Comparison of ENCODE assay signal across 23 cellular contexts in the genomic region with DNA sequence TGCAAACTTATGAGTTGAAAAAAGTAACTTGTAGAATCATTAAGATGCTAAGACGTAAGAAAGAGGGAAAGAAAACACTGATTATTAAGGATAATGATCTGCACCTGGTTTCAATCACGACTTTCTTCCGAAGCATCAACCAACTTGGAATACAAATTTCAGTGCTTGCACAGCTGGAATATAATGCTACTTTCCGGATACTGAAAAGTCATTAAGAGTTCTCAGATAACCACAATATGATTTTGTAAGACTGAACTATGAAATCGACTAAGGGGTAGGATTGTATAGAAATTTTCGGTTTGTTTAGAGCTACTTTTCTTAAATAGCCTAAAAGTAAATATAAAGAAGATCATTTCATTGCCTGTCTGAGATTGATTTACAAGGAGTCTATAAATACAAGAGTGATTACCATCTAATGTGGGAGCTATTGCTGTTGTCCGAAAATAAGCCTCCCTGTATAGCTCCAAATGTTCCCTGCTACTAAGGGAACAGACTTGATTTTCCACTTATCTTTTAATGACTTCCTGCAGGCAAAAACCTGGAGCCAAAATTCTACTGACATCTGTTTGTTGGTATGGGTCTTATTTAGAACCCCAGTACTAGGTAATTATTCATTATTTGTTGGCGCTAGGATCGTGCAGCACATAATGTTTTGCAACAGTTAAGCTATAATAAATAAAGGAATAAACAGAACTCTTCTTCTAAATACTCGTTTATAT.
A peak's percentile ranks its signal among the peaks of the same experiment; 100 is the strongest.
DNase-seq lines count a peak whose midpoint lies in the region; ATAC-seq and TF ChIP-seq lines count a peak whose summit lies in the region.
"Had no signal": no experiment of that assay in that cellular context is flagged by ENCODE, and none has a peak within 500 bp of the region (broad histone marks: within the 10 kb centered on the region; RNA-seq: fewer than 3 reads in every experiment).

No MANE protein-coding gene starts in this region.

- H3K36me3 Mint-ChIP-seq in MCF 10A (ENCODE audit: insufficient read depth, unreplicated experiment): no peaks in the 10 kb centered on the region
- H3K36me3 Mint-ChIP-seq: CD4-positive, CD25-positive, alpha-beta regulatory T cell; IgD-negative memory B cell had no signal

- no peak for ATAC-seq in HG03342 (IDR thresholded peaks at IDR 0.05; ENCODE audit: unreplicated experiment)
- no peak for ATAC-seq in GM18861 (IDR thresholded peaks at IDR 0.05; ENCODE audit: unreplicated experiment)
- ATAC-seq: activated naive CD8-positive, alpha-beta T cell treated with anti-CD3 and anti-CD28 coated beads, Interleukin-2, amount 50 U/mL, for 24 hours; body of pancreas; GM12878; left cardiac atrium; natural killer cell; Right ventricle myocardium inferior had no signal

- no peak overlapping the region for H3K4me3 ChIP-seq in BJ (ENCODE audit: low read depth, low read length)
- H3K4me3 ChIP-seq: body of pancreas, esophagus squamous epithelium, GM12878, sigmoid colon, uterus had no signal

- BruUV-seq in MCF 10A (replicated peaks; lab: Mats Ljungman, UMichigan): no TSS peak

- H3K9me3 Mint-ChIP-seq in MCF 10A (ENCODE audit: unreplicated experiment): no peaks in the 10 kb centered on the region
- H3K9me3 Mint-ChIP-seq: activated CD4-positive, alpha-beta T cell treated with anti-CD3 and anti-CD28 coated beads, Interleukin-2, amount 10 ng/mL, durations not matched to agents 24 days and 14 days; activated naive CD8-positive, alpha-beta T cell treated with anti-CD3 and anti-CD28 coated beads, Interleukin-2, amount 50 U/mL, for 24 hours had no signal

- no peaks in the 10 kb centered on the region for H3K4me1 Mint-ChIP-seq in MCF 10A (ENCODE audit: insufficient read depth, unreplicated experiment)
- H3K4me1 Mint-ChIP-seq: activated CD4-positive, alpha-beta T cell treated with anti-CD3 and anti-CD28 coated beads, Interleukin-2, amount 10 ng/mL, durations not matched to agents 24 days and 14 days; activated naive CD8-positive, alpha-beta T cell treated with anti-CD3 and anti-CD28 coated beads, Interleukin-2, amount 50 U/mL, for 24 hours; CD4-positive, CD25-positive, alpha-beta regulatory T cell; IgD-negative memory B cell; natural killer cell had no signal

- POLR2A ChIA-PET in BJ (lab: Charles Lee): no interaction called here
- POLR2A ChIA-PET in MCF 10A (lab: Yijun Ruan, JAX): interaction anchor here (0.6 to 0.8 kb wide), 3 partner anchors 29 to 211 kb away, joined by 3 to 4 read pairs (median 3); no protein-coding TSS in a partner anchor

- H3K4me3 Mint-ChIP-seq in MCF 10A (ENCODE audit: unreplicated experiment): no peak overlapping the region
- H3K4me3 Mint-ChIP-seq: activated CD4-positive, alpha-beta T cell treated with anti-CD3 and anti-CD28 coated beads, Interleukin-2, amount 10 ng/mL, durations not matched to agents 24 days and 14 days; activated naive CD8-positive, alpha-beta T cell treated with anti-CD3 and anti-CD28 coated beads, Interleukin-2, amount 50 U/mL, for 24 hours; CD4-positive, CD25-positive, alpha-beta regulatory T cell; IgD-negative memory B cell; natural killer cell had no signal

- H3K36me3 ChIP-seq in BJ (ENCODE audit: control insufficient read depth, insufficient read depth, low read length): no peaks in the 10 kb centered on the region
- H3K36me3 ChIP-seq: esophagus squamous epithelium, sigmoid colon, uterus had no signal

- H3K27ac Mint-ChIP-seq in MCF 10A (ENCODE audit: low read depth, unreplicated experiment): no peak overlapping the region
- H3K27ac Mint-ChIP-seq: activated CD4-positive, alpha-beta T cell treated with anti-CD3 and anti-CD28 coated beads, Interleukin-2, amount 10 ng/mL, durations not matched to agents 24 days and 14 days; activated naive CD8-positive, alpha-beta T cell treated with anti-CD3 and anti-CD28 coated beads, Interleukin-2, amount 50 U/mL, for 24 hours; CD4-positive, CD25-positive, alpha-beta regulatory T cell; IgD-negative memory B cell; natural killer cell had no signal

- CTCF ChIA-PET in BJ (lab: Yijun Ruan, JAX) (no interaction called here), MCF 10A (lab: Yijun Ruan, JAX) (interaction anchor here (0.5 to 0.7 kb wide), 4 partner anchors 142 to 1659 kb away, joined by 3 read pairs; no protein-coding TSS in a partner anchor)

- DNase-seq in BJ (ENCODE audit: low read depth): peak; percentile 20
- peak in 2 of 3 experiments; percentile 66 to 94 for DNase-seq in NCI-H1417 (lab: John Stamatoyannopoulos, UW)
- DNase-seq in NCI-H524 (lab: John Stamatoyannopoulos, UW): peak; percentile 26 to 66
- DNase-seq in fibroblast of peridontal ligament (ENCODE audit: extremely low read depth): peak; percentile 2
- DNase-seq in SKM-1 (lab: John Stamatoyannopoulos, UW; ENCODE audit: unreplicated experiment): no peak
- DNase-seq in MCF 10A (ENCODE audit: unreplicated experiment): no peak
- DNase-seq: activated CD4-positive, alpha-beta T cell treated with anti-CD3 and anti-CD28 coated beads, Interleukin-2, amount 10 ng/mL, durations not matched to agents 24 days and 14 days; activated effector memory CD4-positive, alpha-beta T cell treated with Interleukin-2 at 50 U/mL for 16 hours; activated naive CD8-positive, alpha-beta T cell treated with anti-CD3 and anti-CD28 coated beads, Interleukin-2, amount 50 U/mL, for 24 hours; body of pancreas; CD4-positive, CD25-positive, alpha-beta regulatory T cell; effector memory CD4-positive, alpha-beta T cell; esophagus squamous epithelium; left cardiac atrium; natural killer cell; NCI-H226; sigmoid colon; uterus had no signal

- no peaks in the 10 kb centered on the region for H3K27me3 Mint-ChIP-seq in MCF 10A (ENCODE audit: insufficient read depth, unreplicated experiment)
- H3K27me3 Mint-ChIP-seq: activated CD4-positive, alpha-beta T cell treated with anti-CD3 and anti-CD28 coated beads, Interleukin-2, amount 10 ng/mL, durations not matched to agents 24 days and 14 days; activated naive CD8-positive, alpha-beta T cell treated with anti-CD3 and anti-CD28 coated beads, Interleukin-2, amount 50 U/mL, for 24 hours; CD4-positive, CD25-positive, alpha-beta regulatory T cell; IgD-negative memory B cell had no signal

- no peak for TF ChIP-seq CTCF in BJ (IDR thresholded peaks at IDR 0.05; ENCODE audit: insufficient read depth, low read depth, low read length)
- no peak for TF ChIP-seq CTCF in MCF 10A (IDR thresholded peaks at IDR 0.05; ENCODE audit: unreplicated experiment)

- intact Hi-C loops in MCF 10A (cut with micrococcal nuclease): no loop called here

- no peaks in the 10 kb centered on the region for H3K27me3 ChIP-seq in BJ (ENCODE audit: control insufficient read depth, insufficient read depth, low read length)
- H3K27me3 ChIP-seq: body of pancreas, esophagus squamous epithelium, sigmoid colon, uterus had no signal

Comparison
In these comparisons a context has a peak if more than half of its experiments do, and no peak if none do; other contexts are left out.
1. DNase-seq: peak in BJ (single experiment), NCI-H1417 (2 of 3), NCI-H524 (2 of 2) and fibroblast of peridontal ligament (single experiment); none in SKM-1 (single experiment) and MCF 10A (single experiment).